Comparison of ENCODE assay signal across 19 cellular contexts in the genomic region with DNA sequence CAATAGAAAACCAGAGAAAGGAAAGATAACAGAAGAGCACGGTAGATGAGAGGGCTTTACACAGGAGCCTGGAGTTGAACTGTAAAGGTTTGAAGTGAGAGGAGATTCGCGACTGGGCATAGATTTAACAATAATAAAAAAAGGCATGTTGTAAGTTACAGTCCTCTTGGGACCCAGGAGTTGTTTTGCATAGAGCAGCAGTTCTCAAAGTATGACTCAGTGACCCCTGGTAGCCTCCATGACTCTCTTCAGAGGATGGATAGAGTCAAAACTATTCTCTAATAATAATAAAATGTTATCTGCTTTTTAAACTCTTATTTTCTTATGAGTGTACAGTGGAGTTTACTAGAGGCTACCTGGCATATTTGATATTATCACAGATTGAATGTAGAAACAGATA.
DNase-seq lines count a peak whose midpoint lies in the region; ATAC-seq and TF ChIP-seq lines count a peak whose summit lies in the region.
"Had no signal": no experiment of that assay in that cellular context is flagged by ENCODE, and none has a peak within 500 bp of the region (broad histone marks: within the 10 kb centered on the region; RNA-seq: fewer than 3 reads in every experiment).

No MANE protein-coding gene starts in this region.

- TF ChIP-seq POLR2A in NB4 (IDR thresholded peaks at IDR 0.05; ENCODE audit: extremely low read depth, insufficient read length) = no peak

- TF ChIP-seq CTCF in NB4 (IDR thresholded peaks at IDR 0.05; ENCODE audit: low read depth, low read length) = no peak

- peak; percentile 58 for ATAC-seq in GM18868 (IDR thresholded peaks at IDR 0.05; ENCODE audit: unreplicated experiment)
- ATAC-seq: GM23338, HepG2 had no signal

- no peak overlapping the region for H3K4me3 ChIP-seq in NB4 (ENCODE audit: low read depth, low read length)
- H3K4me3 ChIP-seq: GM23338, PC-9 had no signal

- DNase-seq in NB4 (ENCODE audit: low read depth) (peak; percentile 5), fibroblast of the conjunctiva (ENCODE audit: low read depth) (peak; percentile 4), NCI-H2196 treated with DMSO at 0.1 percent for 48 hours (lab: John Stamatoyannopoulos, UW; ENCODE audit: unreplicated experiment) (no peak), medulla oblongata (ENCODE audit: extremely low spot score) (no peak), activated T-cell treated with anti-CD3 and anti-CD28 coated beads for 4 hours (no peak)
- DNase-seq in activated CD8-positive, alpha-beta memory T cell treated with anti-CD3 and anti-CD28 coated beads for 24 hours = no peak
- DNase-seq: ACHN, DMS79, HCEC 1CT, KBM-7, NCI-H1417, NCI-H187, NCI-H345, NCI-H524 treated with DMSO at 0.1 percent for 48 hours, PC-9, SIG-M5 had no signal

Comparison
In these comparisons a context has a peak if more than half of its experiments do, and no peak if none do; other contexts are left out.
1. DNase-seq: peak in NB4 (single experiment) and fibroblast of the conjunctiva (single experiment); none in NCI-H2196 treated with DMSO at 0.1 percent for 48 hours (single experiment), medulla oblongata (single experiment), activated CD8-positive, alpha-beta memory T cell treated with anti-CD3 and anti-CD28 coated beads for 24 hours (single experiment) and activated T-cell treated with anti-CD3 and anti-CD28 coated beads for 4 hours (single experiment).